1 cellular context compared by ENCODE assay signal in genomic region chr2:230677182-230677946, GRCh38.
A peak's percentile ranks its signal among the peaks of the same experiment; 100 is the strongest.
TF ChIP-seq lines count a peak whose summit lies in the region.

No MANE protein-coding gene starts in this region.

TF ChIP-seq in IMR-90, 13 proteins besides CTCF, POLR2A, EP300 and RAD21:
- TF ChIP-seq, protein P1, sequence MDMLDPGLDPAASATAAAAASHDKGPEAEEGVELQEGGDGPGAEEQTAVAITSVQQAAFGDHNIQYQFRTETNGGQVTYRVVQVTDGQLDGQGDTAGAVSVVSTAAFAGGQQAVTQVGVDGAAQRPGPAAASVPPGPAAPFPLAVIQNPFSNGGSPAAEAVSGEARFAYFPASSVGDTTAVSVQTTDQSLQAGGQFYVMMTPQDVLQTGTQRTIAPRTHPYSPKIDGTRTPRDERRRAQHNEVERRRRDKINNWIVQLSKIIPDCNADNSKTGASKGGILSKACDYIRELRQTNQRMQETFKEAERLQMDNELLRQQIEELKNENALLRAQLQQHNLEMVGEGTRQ (IDR thresholded peaks at IDR 0.05; ENCODE audit: low read depth, low read length), result no peak
- TF ChIP-seq RCOR1 (IDR thresholded peaks at IDR 0.05; ENCODE audit: insufficient replicate concordance, low read length), result no peak
- peak; percentile 84 for TF ChIP-seq CEBPB (IDR thresholded peaks at IDR 0.05; ENCODE audit: low read depth, low read length)
- no peak for TF ChIP-seq BHLHE40 (IDR thresholded peaks at IDR 0.05; ENCODE audit: low read depth, low read length)
- TF ChIP-seq MAFK (IDR thresholded peaks at IDR 0.05; ENCODE audit: low read depth, low read length), result no peak
- no peak for TF ChIP-seq RFX5 (IDR thresholded peaks at IDR 0.05; ENCODE audit: low read depth, low read length)
